In genomic region chr15:27730878-27731277, GRCh38 we compare ENCODE assay signal across 18 cellular contexts.
DNase-seq lines count a peak whose midpoint lies in the region; FAIRE-seq and TF ChIP-seq lines count a peak whose summit lies in the region.
"Had no signal": no experiment of that assay in that cellular context is flagged by ENCODE, and none has a peak within 500 bp of the region (broad histone marks: within the 10 kb centered on the region; RNA-seq: fewer than 3 reads in every experiment).

No MANE protein-coding gene starts in this region.

- peaks cover 0 to 12% of the 10 kb centered on the region in 2 donors for H3K9me3 ChIP-seq in CD4-positive, alpha-beta memory T cell (ENCODE audit: control insufficient read depth in 1 of 2, low read length in 2 of 2)

- POLR2A ChIA-PET in CD4-positive, alpha-beta memory T cell (lab: Charles Lee; ENCODE audit: partially characterized antibody) = no interaction called here

- H3K4me3 ChIP-seq in epithelial cell of esophagus (ENCODE audit: low read length) = no peak overlapping the region
- H3K4me3 ChIP-seq in CD4-positive, alpha-beta memory T cell (ENCODE audit: low read length in 2 of 2) = no peak overlapping the region
- H3K4me3 ChIP-seq: BLaER1 treated with 17β-estradiol and CSF1 and Interleukin-3, amounts not matched to agents 10 nM and 100 nM had no signal

- H3K27ac ChIP-seq in CD4-positive, alpha-beta memory T cell (ENCODE audit: low read depth, low read length) = no peak overlapping the region
- H3K27ac ChIP-seq: BLaER1 treated with 17β-estradiol and CSF1 and Interleukin-3, amounts not matched to agents 10 nM and 100 nM had no signal

- no peaks in the 10 kb centered on the region for H3K36me3 Mint-ChIP-seq in CD4-positive, alpha-beta memory T cell
- no peaks in the 10 kb centered on the region for H3K36me3 Mint-ChIP-seq in CD14-positive monocyte

- H3K27me3 Mint-ChIP-seq in CD4-positive, alpha-beta memory T cell = peaks cover 0 to 1% of the 10 kb centered on the region in 2 donors
- no peaks in the 10 kb centered on the region for H3K27me3 Mint-ChIP-seq in CD14-positive monocyte (ENCODE audit: low read depth in 3 of 3)

- H3K27ac Mint-ChIP-seq in CD4-positive, alpha-beta memory T cell = no peak overlapping the region
- no peak overlapping the region for H3K27ac Mint-ChIP-seq in CD14-positive monocyte

- intact Hi-C loops in CD4-positive, alpha-beta memory T cell (cut with micrococcal nuclease) = no loop called here
- intact Hi-C loops in CD14-positive monocyte (cut with micrococcal nuclease) = no loop called here

- H3K4me1 ChIP-seq in CD4-positive, alpha-beta memory T cell (ENCODE audit: insufficient read depth, low read length) = no peaks in the 10 kb centered on the region
- H3K4me1 ChIP-seq: BLaER1 treated with 17β-estradiol and CSF1 and Interleukin-3, amounts not matched to agents 10 nM and 100 nM had no signal

- TF ChIP-seq CTCF in epithelial cell of esophagus (IDR thresholded peaks at IDR 0.05; ENCODE audit: insufficient read depth, low read depth, low read length, missing control alignments) = no peak
- TF ChIP-seq CTCF in CD14-positive monocyte (IDR thresholded peaks at IDR 0.05) = no peak

- H3K9me3 Mint-ChIP-seq in CD4-positive, alpha-beta memory T cell = peaks cover 0 to 32% (median 23%) of the 10 kb centered on the region in 8 donors
- peaks cover 11 to 37% (median 26%) of the 10 kb centered on the region in 7 donors for H3K9me3 Mint-ChIP-seq in CD14-positive monocyte

- H3K4me3 Mint-ChIP-seq in CD4-positive, alpha-beta memory T cell = no peak overlapping the region
- no peak overlapping the region for H3K4me3 Mint-ChIP-seq in CD14-positive monocyte

- FAIRE-seq in RCC 7860 (lab: Jason Lieb, UNC) = no peak
- FAIRE-seq: A204.1, D721Med, HepG2 had no signal

- DNase-seq in GM04503 (ENCODE audit: low read depth) = peak; percentile 3
- DNase-seq in RCC 7860 (ENCODE audit: low spot score) = peak; percentile 57
- DNase-seq in epithelial cell of esophagus (ENCODE audit: low read depth) = peak; percentile 7
- DNase-seq in kidney tubule cell (ENCODE audit: low spot score) = peak; percentile 37
- DNase-seq in CD4-positive, alpha-beta memory T cell = no peak
- DNase-seq in CD14-positive monocyte (ENCODE audit: low spot score) = no peak
- no peak for DNase-seq in activated CD4-positive, CD25-positive, alpha-beta regulatory T cell treated with anti-CD3 and anti-CD28 coated beads, Interleukin-2, amount 50 U/mL, for 72 hours
- DNase-seq: KG1, NCI-H1105 treated with DMSO at 0.1 percent for 48 hours, NCI-H1694, NCI-H2227 treated with DMSO at 0.1 percent for 48 hours, NCI-H510A treated with DMSO at 0.1 percent for 48 hours, NCI-H774, OCI-M1 had no signal

- H3K4me1 Mint-ChIP-seq in CD4-positive, alpha-beta memory T cell = no peaks in the 10 kb centered on the region
- no peaks in the 10 kb centered on the region for H3K4me1 Mint-ChIP-seq in CD14-positive monocyte

- H3K36me3 ChIP-seq in CD4-positive, alpha-beta memory T cell (ENCODE audit: insufficient read depth, low read length) = no peaks in the 10 kb centered on the region

- H3K27me3 ChIP-seq in CD4-positive, alpha-beta memory T cell (ENCODE audit: insufficient read depth, low read length) = no peaks in the 10 kb centered on the region
- H3K27me3 ChIP-seq: BLaER1 treated with 17β-estradiol and CSF1 and Interleukin-3, amounts not matched to agents 10 nM and 100 nM had no signal

- CTCF ChIA-PET in CD4-positive, alpha-beta memory T cell (lab: Charles Lee; ENCODE audit: partially characterized antibody) = no interaction called here

Comparison
In these comparisons a context has a peak if more than half of its experiments do, and no peak if none do; other contexts are left out.
1. DNase-seq: peak in GM04503 (single experiment), RCC 7860 (single experiment), epithelial cell of esophagus (single experiment) and kidney tubule cell (single experiment); none in CD4-positive, alpha-beta memory T cell (0 of 5), CD14-positive monocyte (single experiment) and activated CD4-positive, CD25-positive, alpha-beta regulatory T cell treated with anti-CD3 and anti-CD28 coated beads, Interleukin-2, amount 50 U/mL, for 72 hours (single experiment).